Comparison of ENCODE assay signal across 7 cellular contexts in the genomic region with DNA sequence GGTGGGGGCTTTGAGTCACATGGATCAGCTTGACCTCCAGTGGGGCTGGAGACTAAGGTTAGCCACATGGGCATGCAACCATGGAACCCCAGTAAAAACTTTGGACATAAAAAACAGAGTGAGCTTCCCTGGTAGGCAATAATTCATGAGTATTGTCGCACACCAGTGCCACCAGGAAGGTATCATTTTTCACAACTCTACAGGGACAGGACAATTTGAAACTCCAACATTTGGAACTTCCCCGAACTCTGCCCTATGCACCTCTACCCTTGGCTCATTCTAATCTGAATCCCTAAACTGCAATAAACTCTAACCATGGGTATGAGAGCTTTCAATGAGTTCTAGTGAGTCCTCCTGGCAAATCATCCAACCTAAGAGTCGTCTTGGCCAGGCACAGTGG. TPM values are rescaled to one million over a fixed set of nuclear protein-coding genes. Genes with fewer than 3 reads are reported as not detected.
A peak's percentile ranks its signal among the peaks of the same experiment; 100 is the strongest.
DNase-seq lines count a peak whose midpoint lies in the region; ATAC-seq and TF ChIP-seq lines count a peak whose summit lies in the region.
"Not testable (repeated sequence)": the region's sequence is repeated elsewhere in the genome, so short reads cannot be mapped to it uniquely, and the experiment has no call there.

No MANE protein-coding gene starts in this region.

- H3K9me3 ChIP-seq in CD4-positive, alpha-beta T cell (ENCODE audit: control insufficient read depth, low read length); HEK293 (ENCODE audit: control insufficient read depth, insufficient read depth, low read depth, low read length); OCI-LY7 (ENCODE audit: low read length): not testable (repeated sequence)

- H3K27me3 Mint-ChIP-seq in CD4-positive, alpha-beta T cell; activated CD4-positive, alpha-beta memory T cell treated with anti-CD3 and anti-CD28 coated beads for 36 hours; activated naive CD8-positive, alpha-beta T cell treated with anti-CD3 and anti-CD28 coated beads for 36 hours; memory B cell: not testable (repeated sequence)

- not testable (repeated sequence) for H3K4me3 Mint-ChIP-seq in CD4-positive, alpha-beta T cell; activated CD4-positive, alpha-beta memory T cell treated with anti-CD3 and anti-CD28 coated beads for 36 hours; activated naive CD8-positive, alpha-beta T cell treated with anti-CD3 and anti-CD28 coated beads for 36 hours; memory B cell; stimulated activated effector memory CD8-positive, alpha-beta T cell treated with anti-CD3 and anti-CD28 coated beads, Interleukin-12 subunit alpha, Interleukin-12 subunit beta, amount 100 ng/mL, for 72 hours

- H3K27me3 ChIP-seq in CD4-positive, alpha-beta T cell (ENCODE audit: control insufficient read depth, insufficient read depth, low read length), result not testable (repeated sequence)

- not testable (repeated sequence) for H3K36me3 Mint-ChIP-seq in CD4-positive, alpha-beta T cell (ENCODE audit: low read depth); activated CD4-positive, alpha-beta memory T cell treated with anti-CD3 and anti-CD28 coated beads for 36 hours; activated naive CD8-positive, alpha-beta T cell treated with anti-CD3 and anti-CD28 coated beads for 36 hours; memory B cell
- peaks cover 34% of the 10 kb centered on the region for H3K36me3 Mint-ChIP-seq in stimulated activated effector memory CD8-positive, alpha-beta T cell treated with anti-CD3 and anti-CD28 coated beads, Interleukin-12 subunit alpha, Interleukin-12 subunit beta, amount 100 ng/mL, for 72 hours

- H3K4me3 ChIP-seq in HEK293 (ENCODE audit: low read depth, low read length), result not testable (repeated sequence)
- H3K4me3 ChIP-seq in OCI-LY7 (ENCODE audit: low read depth, low read length, poor library complexity, severe bottlenecking), result peak overlapping the region; percentile 23

- not testable (repeated sequence) for ATAC-seq in CD4-positive, alpha-beta T cell (ENCODE audit: poor library complexity); memory B cell (ENCODE audit: low read depth); stimulated activated effector memory CD8-positive, alpha-beta T cell treated with anti-CD3 and anti-CD28 coated beads, Interleukin-12 subunit alpha, Interleukin-12 subunit beta, amount 100 ng/mL, for 72 hours

- H3K4me1 ChIP-seq in HEK293 (ENCODE audit: control insufficient read depth, insufficient read depth, low read length), result not testable (repeated sequence)
- peaks cover 69% of the 10 kb centered on the region for H3K4me1 ChIP-seq in OCI-LY7 (ENCODE audit: insufficient read depth, low read length, poor library complexity, severe bottlenecking)

- not testable (repeated sequence) for H3K36me3 ChIP-seq in HEK293 (ENCODE audit: control insufficient read depth in 2 of 2, insufficient read depth in 1 of 2, low read length in 2 of 2); OCI-LY7 (ENCODE audit: insufficient read depth, low read length)

- not testable (repeated sequence) for TF ChIP-seq CTCF in CD4-positive, alpha-beta T cell (IDR thresholded peaks at IDR 0.05); HEK293 (tag by site-specific recombination; IDR thresholded peaks at IDR 0.05); OCI-LY7 (conservative IDR thresholded peaks at IDR 0.05; ENCODE audit: low read length)

- not testable (repeated sequence) for H3K9me2 ChIP-seq in OCI-LY7 (ENCODE audit: insufficient read depth, low read length)

- H3K27ac Mint-ChIP-seq in CD4-positive, alpha-beta T cell, result peak overlapping the region; percentile 56
- H3K27ac Mint-ChIP-seq in activated CD4-positive, alpha-beta memory T cell treated with anti-CD3 and anti-CD28 coated beads for 36 hours, result peak overlapping the region; percentile 49
- H3K27ac Mint-ChIP-seq in activated naive CD8-positive, alpha-beta T cell treated with anti-CD3 and anti-CD28 coated beads for 36 hours, result peak overlapping the region; percentile 20
- peak overlapping the region; percentile 53 for H3K27ac Mint-ChIP-seq in memory B cell
- H3K27ac Mint-ChIP-seq in stimulated activated effector memory CD8-positive, alpha-beta T cell treated with anti-CD3 and anti-CD28 coated beads, Interleukin-12 subunit alpha, Interleukin-12 subunit beta, amount 100 ng/mL, for 72 hours, result peak overlapping the region; percentile 60

- intact Hi-C loops in CD4-positive, alpha-beta T cell (cut with DNase I, micrococcal nuclease); OCI-LY7 (cut with micrococcal nuclease; ENCODE audit: unreplicated experiment); activated CD4-positive, alpha-beta memory T cell treated with anti-CD3 and anti-CD28 coated beads for 36 hours (cut with micrococcal nuclease): not testable (repeated sequence)

- POLR2A ChIA-PET in CD4-positive, alpha-beta T cell (lab: Charles Lee); activated CD4-positive, alpha-beta memory T cell treated with anti-CD3 and anti-CD28 coated beads for 36 hours (lab: Charles Lee): not testable (repeated sequence)
- POLR2A ChIA-PET in HEK293 (lab: Yijun Ruan, JAX) (interaction anchor here (0.6 kb wide), 1 partner anchor 100 kb away, joined by 3 read pairs; the partner anchor contains the start of gene ARL6IP1), OCI-LY7 (lab: Charles Lee) (interaction anchor here (0.5 to 1.1 kb wide), 2 partner anchors 46 kb away, joined by 3 read pairs; no protein-coding TSS in a partner anchor)

- H3K79me2 ChIP-seq in OCI-LY7 (ENCODE audit: insufficient read depth, low read depth, low read length), result peaks cover 98% of the 10 kb centered on the region

- not testable (repeated sequence) for DNase-seq in CD4-positive, alpha-beta T cell; OCI-LY7 (ENCODE audit: low spot score); activated CD4-positive, alpha-beta memory T cell treated with anti-CD3 and anti-CD28 coated beads for 36 hours; activated naive CD8-positive, alpha-beta T cell treated with anti-CD3 and anti-CD28 coated beads for 36 hours; memory B cell (ENCODE audit: low spot score in 2 of 2); stimulated activated effector memory CD8-positive, alpha-beta T cell treated with anti-CD3 and anti-CD28 coated beads, Interleukin-12 subunit alpha, Interleukin-12 subunit beta, amount 100 ng/mL, for 72 hours (ENCODE audit: low spot score in 2 of 2)

- H2AFZ ChIP-seq in OCI-LY7 (ENCODE audit: low read length), result not testable (repeated sequence)

- BruUV-seq in OCI-LY7 (replicated peaks; lab: Mats Ljungman, UMichigan), result not testable (repeated sequence)

- CTCF ChIA-PET in CD4-positive, alpha-beta T cell (lab: Charles Lee); HEK293 (lab: Yijun Ruan, JAX); OCI-LY7 (lab: Charles Lee; ENCODE audit: unreplicated experiment); activated CD4-positive, alpha-beta memory T cell treated with anti-CD3 and anti-CD28 coated beads for 36 hours (lab: Charles Lee): not testable (repeated sequence)

- not testable (repeated sequence) for H3K27ac ChIP-seq in CD4-positive, alpha-beta T cell (ENCODE audit: low read depth, low read length); HEK293 (ENCODE audit: extremely low read depth, low read depth, low read length)
- peak overlapping the region; percentile 81 for H3K27ac ChIP-seq in OCI-LY7 (ENCODE audit: low read depth, low read length, poor library complexity, severe bottlenecking)

- not testable (repeated sequence) for H4K20me1 ChIP-seq in OCI-LY7 (ENCODE audit: insufficient read depth, low read length)

- H3K4me1 Mint-ChIP-seq in CD4-positive, alpha-beta T cell (ENCODE audit: low read depth), result peaks cover 57% of the 10 kb centered on the region
- peaks cover 55% of the 10 kb centered on the region for H3K4me1 Mint-ChIP-seq in activated CD4-positive, alpha-beta memory T cell treated with anti-CD3 and anti-CD28 coated beads for 36 hours (ENCODE audit: low read depth)
- peaks cover 42% of the 10 kb centered on the region for H3K4me1 Mint-ChIP-seq in activated naive CD8-positive, alpha-beta T cell treated with anti-CD3 and anti-CD28 coated beads for 36 hours
- H3K4me1 Mint-ChIP-seq in memory B cell, result peaks cover 33% of the 10 kb centered on the region
- peaks cover 39% of the 10 kb centered on the region for H3K4me1 Mint-ChIP-seq in stimulated activated effector memory CD8-positive, alpha-beta T cell treated with anti-CD3 and anti-CD28 coated beads, Interleukin-12 subunit alpha, Interleukin-12 subunit beta, amount 100 ng/mL, for 72 hours

- peak overlapping the region; percentile 58 for H3K4me2 ChIP-seq in OCI-LY7 (ENCODE audit: low read length)

- not testable (repeated sequence) for H3K9me3 Mint-ChIP-seq in CD4-positive, alpha-beta T cell; activated CD4-positive, alpha-beta memory T cell treated with anti-CD3 and anti-CD28 coated beads for 36 hours; activated naive CD8-positive, alpha-beta T cell treated with anti-CD3 and anti-CD28 coated beads for 36 hours; memory B cell; stimulated activated effector memory CD8-positive, alpha-beta T cell treated with anti-CD3 and anti-CD28 coated beads, Interleukin-12 subunit alpha, Interleukin-12 subunit beta, amount 100 ng/mL, for 72 hours

RNA-seq across cellular contexts. Expression of gene SMG1, which starts 24.2 kb away (rescaled TPM):
- total RNA-seq in CD4-positive, alpha-beta T cell, result 100 to 1,000 TPM; 120 to 127 TPM
- total RNA-seq in OCI-LY7 (2014; rRNA removed; shearing (Covaris generic)), result 87.5 and 106 TPM in 2 replicates
- 199 and 208 TPM in 2 replicates for total RNA-seq in OCI-LY7 (2022)
- total RNA-seq in activated CD4-positive, alpha-beta memory T cell treated with anti-CD3 and anti-CD28 coated beads for 36 hours, result 10 to 100 TPM; 85.1 to 91.8 TPM
- 10 to 100 TPM; 78.9 to 91.3 TPM for total RNA-seq in activated naive CD8-positive, alpha-beta T cell treated with anti-CD3 and anti-CD28 coated beads for 36 hours
